Comparison of ENCODE assay signal across 8 cellular contexts in genomic region chr2:11344342-11344955, GRCh38. TPM values are rescaled to one million over a fixed set of nuclear protein-coding genes. Genes with fewer than 3 reads are reported as not detected.
DNase-seq lines count a peak whose midpoint lies in the region; ATAC-seq and TF ChIP-seq lines count a peak whose summit lies in the region.

TSS of gene ROCK2 (minus strand) at chr2:11344636. CDS start at chr2:11344136, 500 bp downstream.

- no peaks in the 10 kb centered on the region for H3K36me3 ChIP-seq in upper lobe of right lung

- no peak for TF ChIP-seq CTCF in HFF-Myc (IDR thresholded peaks at IDR 0.05; ENCODE audit: low read depth, low read length, missing control alignments)
- TF ChIP-seq CTCF in upper lobe of right lung (IDR thresholded peaks at IDR 0.05), result no peak

- WGBS in adipose tissue, 3 donors, result 0 to 1% (median 1%) methylated on average over 33 to 88 of the region's 90 CpGs

- ATAC-seq in upper lobe of right lung, result peak; percentile 91

- H3K27ac ChIP-seq in adipose tissue (ENCODE audit: low read depth, low read length), result peak within 1 kb of the TSS; percentile 91
- peak within 1 kb of the TSS; percentile 99 for H3K27ac ChIP-seq in upper lobe of right lung

- no peaks in the 10 kb centered on the region for H3K27me3 ChIP-seq in upper lobe of right lung

- H3K4me3 ChIP-seq in GM08714 (ENCODE audit: low read length), result peak within 1 kb of the TSS; percentile 90
- H3K4me3 ChIP-seq in HFF-Myc (replicated peaks; ENCODE audit: low read depth, low read length), result peak within 1 kb of the TSS; percentile 64
- H3K4me3 ChIP-seq in upper lobe of right lung, result peak within 1 kb of the TSS; percentile 77

- H3K4me1 ChIP-seq in upper lobe of right lung, result peaks cover 34% of the 10 kb centered on the region

- DNase-seq in HFF-Myc (ENCODE audit: extremely low read depth, low read depth), result peak; percentile 31
- peak; percentile 67 for DNase-seq in NCI-H1048 (lab: John Stamatoyannopoulos, UW)
- DNase-seq in SW480 (ENCODE audit: low spot score), result peak; percentile 94
- DNase-seq in cardiac septum (ENCODE audit: low spot score), result peak; percentile 96
- DNase-seq in posterior cingulate gyrus, result peak; percentile 72 to 97 (median 82)
- DNase-seq in upper lobe of right lung, result peak; percentile 95

- intact Hi-C loops in cardiac septum (cut with DNase I), result loop anchor here (2.0 kb wide), 2 partner anchors 60 to 110 kb away; no protein-coding TSS in a partner anchor
- intact Hi-C loops in posterior cingulate gyrus (cut with DNase I), result loop anchor here (10.0 kb wide), 2 partner anchors 110 to 190 kb away; partner anchors contain the start of gene SLC66A3
- intact Hi-C loops in upper lobe of right lung (cut with DNase I), result no loop called here

- H3K9me3 ChIP-seq in upper lobe of right lung, result no peaks in the 10 kb centered on the region

RNA-seq across cellular contexts. Expression of gene ROCK2, which starts in this region (rescaled TPM):
- 10 to 100 TPM in 2 of 3 donors, 1 to 10 TPM in 1; 5.6 to 22.8 (median 17.3) TPM for polyA plus RNA-seq in adipose tissue
- total RNA-seq in cardiac septum, result 48.6 TPM
- total RNA-seq in upper lobe of right lung, result 63.5 TPM

Comparison
In these comparisons a context has a peak if more than half of its experiments do, and no peak if none do; other contexts are left out.
1. Peak in every context shown above with its lines: DNase-seq, ATAC-seq, H3K4me3 ChIP-seq and H3K27ac ChIP-seq.
2. DNase-seq: peak in every context shown above with its lines; median percentile 96 in cardiac septum; 95 in upper lobe of right lung; 94 in SW480; 82 in posterior cingulate gyrus; 67 in NCI-H1048; 31 in HFF-Myc.